In the genomic region with DNA sequence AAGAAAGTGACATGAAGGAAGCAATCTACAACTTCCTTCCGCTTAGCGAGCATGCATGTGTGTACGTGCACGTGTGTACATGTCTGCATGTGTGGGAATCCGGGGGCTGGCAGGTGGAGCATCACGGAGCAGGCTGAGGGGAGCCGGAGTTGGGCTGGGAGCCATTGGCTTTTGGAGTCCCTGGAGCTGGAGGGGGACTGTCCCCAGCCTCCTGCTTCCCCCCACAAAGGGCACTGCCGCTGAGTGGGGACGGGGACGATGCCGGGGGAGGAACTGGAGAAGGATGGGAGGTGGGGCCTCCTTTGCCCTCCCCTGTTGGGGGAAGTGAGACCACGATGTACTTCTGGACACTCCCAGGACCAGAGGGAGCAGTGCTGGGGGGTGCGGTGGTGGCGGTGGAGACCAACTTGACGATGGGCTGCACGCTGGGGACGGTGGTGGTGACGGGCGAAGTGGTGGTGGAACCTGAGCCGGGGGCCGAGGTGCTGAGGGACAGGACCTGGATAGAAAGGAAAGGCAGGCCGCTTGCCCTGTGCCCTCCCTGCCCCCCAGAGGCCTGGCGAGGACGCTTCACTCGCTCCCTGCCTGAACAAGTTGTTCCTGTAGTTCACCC, we compare ENCODE assay signal across 19 cellular contexts.
"Had no signal": no experiment of that assay in that cellular context is flagged by ENCODE, and none has a peak within 500 bp of the region (broad histone marks: within the 10 kb centered on the region; RNA-seq: fewer than 3 reads in every experiment).

No MANE protein-coding gene starts in this region.

- H3K27me3 ChIP-seq: ascending aorta, right atrium auricular region, transverse colon had no signal

- ATAC-seq: activated CD8-positive, alpha-beta T cell treated with anti-CD3 and anti-CD28 coated beads for 36 hours; stimulated activated naive CD8-positive, alpha-beta T cell treated with anti-CD3 and anti-CD28 coated beads, Interleukin-15, Interleukin-2, amounts not matched to agents 100 U/mL and 50 U/mL, for 24 hours had no signal

- H3K27me3 Mint-ChIP-seq: activated B cell treated with CpG ODN at 0.5 μM for 24 hours; activated CD8-positive, alpha-beta T cell treated with anti-CD3 and anti-CD28 coated beads for 36 hours; progenitor cell of endocrine pancreas had no signal

- DNase-seq: activated B cell treated with CpG ODN at 0.5 μM for 24 hours; activated CD4-positive, alpha-beta T cell treated with anti-CD3 and anti-CD28 coated beads for 48 hours; activated CD8-positive, alpha-beta memory T cell treated with anti-CD3 and anti-CD28 coated beads, Interleukin-2, amount 50 U/mL, for 4 hours; activated CD8-positive, alpha-beta T cell treated with anti-CD3 and anti-CD28 coated beads for 36 hours; foreskin fibroblast; hippocampal formation; kidney glomerular epithelial cell; small intestine; stimulated activated CD4-positive, alpha-beta T cell treated with anti-CD3 and anti-CD28 coated beads, Interleukin-4, amount 100 ng/mL, for 24 hours; stimulated activated naive CD8-positive, alpha-beta T cell treated with anti-CD3 and anti-CD28 coated beads, Interleukin-15, Interleukin-2, amounts not matched to agents 100 U/mL and 50 U/mL, for 24 hours; T-helper 2 cell; transverse colon had no signal

- H3K9me3 ChIP-seq: ascending aorta, right atrium auricular region, transverse colon had no signal

- H3K4me1 ChIP-seq: ascending aorta had no signal

- H3K9me3 Mint-ChIP-seq: activated B cell treated with CpG ODN at 0.5 μM for 24 hours; activated CD8-positive, alpha-beta T cell treated with anti-CD3 and anti-CD28 coated beads for 36 hours; nephron had no signal

- H3K4me3 Mint-ChIP-seq: activated B cell treated with CpG ODN at 0.5 μM for 24 hours; activated CD8-positive, alpha-beta T cell treated with anti-CD3 and anti-CD28 coated beads for 36 hours; nephron had no signal

- FAIRE-seq: bronchial epithelial cell, endometrium, small intestine, TTC549 had no signal

- H3K4me3 ChIP-seq: ascending aorta, right atrium auricular region, transverse colon had no signal

- H3K4me1 Mint-ChIP-seq: nephron had no signal

- H3K27ac ChIP-seq: ascending aorta, right atrium auricular region, transverse colon had no signal

- H3K27ac Mint-ChIP-seq: activated B cell treated with CpG ODN at 0.5 μM for 24 hours; activated CD8-positive, alpha-beta T cell treated with anti-CD3 and anti-CD28 coated beads for 36 hours; progenitor cell of endocrine pancreas had no signal
